In genomic region chr10:29780096-29780495, GRCh38 we compare ENCODE assay signal across 24 cellular contexts.
DNase-seq lines count a peak whose midpoint lies in the region; ATAC-seq, FAIRE-seq and TF ChIP-seq lines count a peak whose summit lies in the region.
"Had no signal": no experiment of that assay in that cellular context is flagged by ENCODE, and none has a peak within 500 bp of the region (broad histone marks: within the 10 kb centered on the region; RNA-seq: fewer than 3 reads in every experiment).

No MANE protein-coding gene starts in this region.

- no peak overlapping the region for H3K27ac Mint-ChIP-seq in GM23338
- H3K27ac Mint-ChIP-seq in mesothelial cell of epicardium = peak overlapping the region; percentile 53
- peak overlapping the region; percentile 26 for H3K27ac Mint-ChIP-seq in type B pancreatic cell
- H3K27ac Mint-ChIP-seq: B cell; CD8-positive, alpha-beta T cell had no signal

- H3K27me3 Mint-ChIP-seq in GM23338 (ENCODE audit: insufficient read depth, low read depth, poor library complexity) (peaks cover 7% of the 10 kb centered on the region), mesothelial cell of epicardium (ENCODE audit: low read depth) (no peaks in the 10 kb centered on the region), type B pancreatic cell (no peaks in the 10 kb centered on the region)

- FAIRE-seq in H54 (lab: Jason Lieb, UNC) = no peak
- FAIRE-seq: A204.1, GM12891 had no signal

- no peaks in the 10 kb centered on the region for H3F3A ChIP-seq in GM23338 (replicated peaks; ENCODE audit: low read depth)

- H2AFZ ChIP-seq in GM23338 = peak overlapping the region; percentile 5; the same call in 1 of the 2 replicates

- H3K27me3 ChIP-seq in GM23338 (ENCODE audit: insufficient read depth) = no peaks in the 10 kb centered on the region
- H3K27me3 ChIP-seq: SJSA1 had no signal

- no peak for ATAC-seq in GM23338
- ATAC-seq: CD8-positive, alpha-beta T cell; Right ventricle myocardium inferior had no signal

- no peaks in the 10 kb centered on the region for H3K36me3 Mint-ChIP-seq in GM23338 (ENCODE audit: low read depth)
- no peaks in the 10 kb centered on the region for H3K36me3 Mint-ChIP-seq in mesothelial cell of epicardium
- H3K36me3 Mint-ChIP-seq in type B pancreatic cell = no peaks in the 10 kb centered on the region
- H3K36me3 Mint-ChIP-seq: CD8-positive, alpha-beta T cell had no signal

- H3K9me3 Mint-ChIP-seq in GM23338 = no peaks in the 10 kb centered on the region
- H3K9me3 Mint-ChIP-seq in mesothelial cell of epicardium = peaks cover 8% of the 10 kb centered on the region
- no peaks in the 10 kb centered on the region for H3K9me3 Mint-ChIP-seq in type B pancreatic cell
- H3K9me3 Mint-ChIP-seq: CD8-positive, alpha-beta T cell had no signal

- H3K27ac ChIP-seq in GM23338 (ENCODE audit: low read depth) = no peak overlapping the region
- H3K27ac ChIP-seq: C4-2B, SJSA1 had no signal

- H4K20me1 ChIP-seq in GM23338 (replicated peaks; ENCODE audit: insufficient read depth) = no peaks in the 10 kb centered on the region

- H3K4me1 Mint-ChIP-seq in GM23338 (peaks cover 17% of the 10 kb centered on the region), mesothelial cell of epicardium (peaks cover 20% of the 10 kb centered on the region), type B pancreatic cell (ENCODE audit: unreplicated experiment) (peaks cover 12% of the 10 kb centered on the region)
- H3K4me1 Mint-ChIP-seq: B cell had no signal

- H3K9me2 ChIP-seq in GM23338 (ENCODE audit: insufficient read depth) = peaks cover 6% of the 10 kb centered on the region; the same call in 1 of the 2 replicates

- no peaks in the 10 kb centered on the region for H3K79me2 ChIP-seq in GM23338 (replicated peaks; ENCODE audit: insufficient read depth)

- no peak for TF ChIP-seq POLR2A in H54 (IDR thresholded peaks at IDR 0.05; ENCODE audit: low read depth, low read length)

- H3K4me1 ChIP-seq in GM23338 (ENCODE audit: insufficient read depth) = no peaks in the 10 kb centered on the region
- H3K4me1 ChIP-seq: Caco-2 had no signal

- TF ChIP-seq CTCF in GM23338 (conservative IDR thresholded peaks at IDR 0.05; ENCODE audit: low read depth in 2 of 2) = no peak
- TF ChIP-seq CTCF in mesothelial cell of epicardium (IDR thresholded peaks at IDR 0.05; ENCODE audit: unreplicated experiment) = no peak
- TF ChIP-seq CTCF in type B pancreatic cell (conservative IDR thresholded peaks at IDR 0.05) = no peak

- no peak overlapping the region for H3K4me3 ChIP-seq in GM23338
- H3K4me3 ChIP-seq: SJSA1 had no signal

- H3K4me3 Mint-ChIP-seq in GM23338 = no peak overlapping the region
- no peak overlapping the region for H3K4me3 Mint-ChIP-seq in mesothelial cell of epicardium
- no peak overlapping the region for H3K4me3 Mint-ChIP-seq in type B pancreatic cell
- H3K4me3 Mint-ChIP-seq: B cell; CD8-positive, alpha-beta T cell had no signal

- H3K4me2 ChIP-seq in GM23338 = no peak overlapping the region

- DNase-seq in GM23338 (ENCODE audit: low spot score) (no peak), dermis blood vessel endothelial cell (peak; percentile 52), mesothelial cell of epicardium (ENCODE audit: low spot score in 2 of 2, unreplicated experiment in 2 of 2) (no peak), type B pancreatic cell (ENCODE audit: extremely low spot score, unreplicated experiment) (no peak), H54 (ENCODE audit: insufficient read length, low spot score) (no peak), mucosa of gallbladder (ENCODE audit: low spot score) (no peak)
- DNase-seq in activated CD4-positive, alpha-beta T cell treated with anti-CD3 and anti-CD28 coated beads for 1 hour = no peak
- DNase-seq: Caco-2; CD8-positive, alpha-beta T cell; EL; GDM1; H7; KG1; MM.1S; NCI-H2029; NCI-H446; NCI-H524 treated with DMSO at 0.1 percent for 48 hours; NCI-H774 had no signal

- H3K36me3 ChIP-seq in GM23338 (ENCODE audit: insufficient read depth) = no peaks in the 10 kb centered on the region
- H3K36me3 ChIP-seq: SJSA1 had no signal

TF ChIP-seq in GM23338, 12 proteins besides CTCF, POLR2A, EP300 and RAD21 (continues in another document):
- TF ChIP-seq JUNB (IDR thresholded peaks at IDR 0.05; ENCODE audit: unreplicated experiment) (no peak), ETS1 (IDR thresholded peaks at IDR 0.05) (no peak), ZNF331 (CRISPR knock-in tag; IDR thresholded peaks at IDR 0.05; ENCODE audit: low read depth) (no peak), NANOG (IDR thresholded peaks at IDR 0.05; ENCODE audit: borderline replicate concordance) (no peak), CREB1 (CRISPR knock-in tag; IDR thresholded peaks at IDR 0.05; ENCODE audit: low read depth) (no peak), POLR2AphosphoS5 (IDR thresholded peaks at IDR 0.05; ENCODE audit: low read depth) (no peak)
- TF ChIP-seq, protein P1, sequence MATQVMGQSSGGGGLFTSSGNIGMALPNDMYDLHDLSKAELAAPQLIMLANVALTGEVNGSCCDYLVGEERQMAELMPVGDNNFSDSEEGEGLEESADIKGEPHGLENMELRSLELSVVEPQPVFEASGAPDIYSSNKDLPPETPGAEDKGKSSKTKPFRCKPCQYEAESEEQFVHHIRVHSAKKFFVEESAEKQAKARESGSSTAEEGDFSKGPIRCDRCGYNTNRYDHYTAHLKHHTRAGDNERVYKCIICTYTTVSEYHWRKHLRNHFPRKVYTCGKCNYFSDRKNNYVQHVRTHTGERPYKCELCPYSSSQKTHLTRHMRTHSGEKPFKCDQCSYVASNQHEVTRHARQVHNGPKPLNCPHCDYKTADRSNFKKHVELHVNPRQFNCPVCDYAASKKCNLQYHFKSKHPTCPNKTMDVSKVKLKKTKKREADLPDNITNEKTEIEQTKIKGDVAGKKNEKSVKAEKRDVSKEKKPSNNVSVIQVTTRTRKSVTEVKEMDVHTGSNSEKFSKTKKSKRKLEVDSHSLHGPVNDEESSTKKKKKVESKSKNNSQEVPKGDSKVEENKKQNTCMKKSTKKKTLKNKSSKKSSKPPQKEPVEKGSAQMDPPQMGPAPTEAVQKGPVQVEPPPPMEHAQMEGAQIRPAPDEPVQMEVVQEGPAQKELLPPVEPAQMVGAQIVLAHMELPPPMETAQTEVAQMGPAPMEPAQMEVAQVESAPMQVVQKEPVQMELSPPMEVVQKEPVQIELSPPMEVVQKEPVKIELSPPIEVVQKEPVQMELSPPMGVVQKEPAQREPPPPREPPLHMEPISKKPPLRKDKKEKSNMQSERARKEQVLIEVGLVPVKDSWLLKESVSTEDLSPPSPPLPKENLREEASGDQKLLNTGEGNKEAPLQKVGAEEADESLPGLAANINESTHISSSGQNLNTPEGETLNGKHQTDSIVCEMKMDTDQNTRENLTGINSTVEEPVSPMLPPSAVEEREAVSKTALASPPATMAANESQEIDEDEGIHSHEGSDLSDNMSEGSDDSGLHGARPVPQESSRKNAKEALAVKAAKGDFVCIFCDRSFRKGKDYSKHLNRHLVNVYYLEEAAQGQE (IDR thresholded peaks at IDR 0.05; ENCODE audit: unreplicated experiment) = no peak
